Comparison of ENCODE assay signal across 23 cellular contexts in genomic region chr14:102462391-102462790, GRCh38.
"Had no signal": no experiment of that assay in that cellular context is flagged by ENCODE, and none has a peak within 500 bp of the region (broad histone marks: within the 10 kb centered on the region; RNA-seq: fewer than 3 reads in every experiment).

No MANE protein-coding gene starts in this region.

- H3K27me3 Mint-ChIP-seq: activated CD4-positive, alpha-beta T cell treated with anti-CD3 and anti-CD28 coated beads, Interleukin-2, amount 10 ng/mL, durations not matched to agents 24 days and 14 days; activated CD8-positive, alpha-beta T cell treated with anti-CD3 and anti-CD28 coated beads for 36 hours; progenitor cell of endocrine pancreas had no signal

- H3K27ac Mint-ChIP-seq: activated CD4-positive, alpha-beta T cell treated with anti-CD3 and anti-CD28 coated beads, Interleukin-2, amount 10 ng/mL, durations not matched to agents 24 days and 14 days; activated CD8-positive, alpha-beta T cell treated with anti-CD3 and anti-CD28 coated beads for 36 hours; activated T-helper 2 cell treated with anti-CD3 and anti-CD28 coated beads, Interferon-gamma antibody, Interleukin-2, Interleukin-4, amounts not matched to agents 10 μg/mL and 5 μg/mL and 100 μg/mL, durations not matched to agents 14 hours and 24 hours and 36 hours; progenitor cell of endocrine pancreas had no signal

- H3K9me3 ChIP-seq: right atrium auricular region, stomach, testis, upper lobe of right lung had no signal

- H3K27me3 ChIP-seq: right atrium auricular region, stomach, testis, upper lobe of right lung had no signal

- H3K9me3 Mint-ChIP-seq: activated CD4-positive, alpha-beta T cell treated with anti-CD3 and anti-CD28 coated beads, Interleukin-2, amount 10 ng/mL, durations not matched to agents 24 days and 14 days; activated CD8-positive, alpha-beta T cell treated with anti-CD3 and anti-CD28 coated beads for 36 hours; activated T-helper 2 cell treated with anti-CD3 and anti-CD28 coated beads, Interferon-gamma antibody, Interleukin-2, Interleukin-4, amounts not matched to agents 10 μg/mL and 5 μg/mL and 100 μg/mL, durations not matched to agents 14 hours and 24 hours and 36 hours; stimulated activated effector memory CD8-positive, alpha-beta T cell treated with anti-CD3 and anti-CD28 coated beads, Interleukin-12 subunit alpha, Interleukin-12 subunit beta, amount 100 ng/mL, for 72 hours had no signal

- H3K27ac ChIP-seq: stomach, testis, upper lobe of right lung had no signal

- H3K4me3 ChIP-seq: right atrium auricular region, smooth muscle cell, stomach, testis, upper lobe of right lung had no signal

- DNase-seq: activated CD4-positive, alpha-beta T cell treated with anti-CD3 and anti-CD28 coated beads, Interleukin-2, amount 10 ng/mL, durations not matched to agents 24 days and 14 days; activated CD4-positive, CD25-positive, alpha-beta regulatory T cell; activated CD8-positive, alpha-beta T cell treated with anti-CD3 and anti-CD28 coated beads for 36 hours; activated naive CD4-positive, alpha-beta T cell treated with Interleukin-2 at 50 U/mL for 16 hours; activated T-cell treated with anti-CD3 and anti-CD28 coated beads, Interleukin-2, amount 50 U/mL, for 1 hour; cortex of kidney; effector CD4-positive, alpha-beta T cell; glutamatergic neuron; islet precursor cell; mammary epithelial cell; midbrain; stimulated activated CD4-positive, alpha-beta T cell treated with anti-CD3 and anti-CD28 coated beads, Interleukin-4, amount 100 ng/mL, for 24 hours; stomach; T-helper 1 cell; T-helper 9 cell; testis; upper lobe of right lung had no signal

- H3K4me3 Mint-ChIP-seq: activated CD4-positive, alpha-beta T cell treated with anti-CD3 and anti-CD28 coated beads, Interleukin-2, amount 10 ng/mL, durations not matched to agents 24 days and 14 days; activated CD8-positive, alpha-beta T cell treated with anti-CD3 and anti-CD28 coated beads for 36 hours; stimulated activated effector memory CD8-positive, alpha-beta T cell treated with anti-CD3 and anti-CD28 coated beads, Interleukin-12 subunit alpha, Interleukin-12 subunit beta, amount 100 ng/mL, for 72 hours had no signal

- H3K4me1 ChIP-seq: right atrium auricular region, upper lobe of right lung had no signal

- ATAC-seq: activated CD8-positive, alpha-beta T cell treated with anti-CD3 and anti-CD28 coated beads for 36 hours; left lobe of liver; stimulated activated effector memory CD8-positive, alpha-beta T cell treated with anti-CD3 and anti-CD28 coated beads, Interleukin-12 subunit alpha, Interleukin-12 subunit beta, amount 100 ng/mL, for 72 hours; upper lobe of right lung had no signal
